Comparison of ENCODE assay signal across 8 cellular contexts in genomic region chr3:39150803-39151631, GRCh38. TPM values are rescaled to one million over a fixed set of nuclear protein-coding genes. Genes with fewer than 3 reads are reported as not detected.
A peak's percentile ranks its signal among the peaks of the same experiment; 100 is the strongest.
DNase-seq lines count a peak whose midpoint lies in the region; ATAC-seq and TF ChIP-seq lines count a peak whose summit lies in the region.

No MANE protein-coding gene starts in this region.

- peak overlapping the region; percentile 97 for H3K27ac Mint-ChIP-seq in T-helper 1 cell treated with Interleukin-12 subunit alpha and Interleukin-12 subunit beta and Interleukin-4 antibody, amounts not matched to agents 30 μg/mL and 1 μg/mL, for 36 hours

- peak; percentile 88 for DNase-seq in activated effector memory CD4-positive, alpha-beta T cell treated with anti-CD3 and anti-CD28 coated beads, Interleukin-2, amount 50 U/mL, for 16 hours
- no peak for DNase-seq in activated effector memory CD4-positive, alpha-beta T cell treated with Interleukin-2 at 50 U/mL for 16 hours
- DNase-seq in T47D (ENCODE audit: low read depth in 1 of 2, low spot score in 1 of 2) = peak; percentile 62 to 90
- peak; percentile 96 for DNase-seq in sigmoid colon

- in situ Hi-C loops in T47D (cut with HindIII; ENCODE audit: low pct_unique_long_range_greater_than_20kb, low sequenced_read_pairs) = no loop called here

- ATAC-seq in GM18858 (IDR thresholded peaks at IDR 0.05; ENCODE audit: unreplicated experiment) (no peak), HG03442 (IDR thresholded peaks at IDR 0.05; ENCODE audit: unreplicated experiment) (no peak)

- no peak for TF ChIP-seq CTCF in sigmoid colon (IDR thresholded peaks at IDR 0.05)

- peak overlapping the region; percentile 96 for H3K4me3 Mint-ChIP-seq in T-helper 1 cell treated with Interleukin-12 subunit alpha and Interleukin-12 subunit beta and Interleukin-4 antibody, amounts not matched to agents 30 μg/mL and 1 μg/mL, for 36 hours

- peaks cover 0 to 6% (median 0%) of the 10 kb centered on the region in 4 donors for H3K36me3 ChIP-seq in sigmoid colon

- H3K4me3 ChIP-seq in iPS-18c (ENCODE audit: insufficient read depth, low read depth, low read length) (peak overlapping the region; percentile 76), sigmoid colon (peak overlapping the region; percentile 90 to 100 (median 100))

- peaks cover 24% of the 10 kb centered on the region for H3K36me3 Mint-ChIP-seq in T-helper 1 cell treated with Interleukin-12 subunit alpha and Interleukin-12 subunit beta and Interleukin-4 antibody, amounts not matched to agents 30 μg/mL and 1 μg/mL, for 36 hours (ENCODE audit: low read depth)

- no peaks in the 10 kb centered on the region for H3K9me3 Mint-ChIP-seq in T-helper 1 cell treated with Interleukin-12 subunit alpha and Interleukin-12 subunit beta and Interleukin-4 antibody, amounts not matched to agents 30 μg/mL and 1 μg/mL, for 36 hours

- TF ChIP-seq POLR2A in sigmoid colon (IDR thresholded peaks at IDR 0.05) = no peak

- H3K4me1 Mint-ChIP-seq in T-helper 1 cell treated with Interleukin-12 subunit alpha and Interleukin-12 subunit beta and Interleukin-4 antibody, amounts not matched to agents 30 μg/mL and 1 μg/mL, for 36 hours (ENCODE audit: low read depth) = peaks cover 69% of the 10 kb centered on the region

- H3K27me3 ChIP-seq in sigmoid colon = no peaks in the 10 kb centered on the region

- intact Hi-C loops in sigmoid colon (cut with DNase I) = loop anchor here (1.0 kb wide), 1 partner anchor 44 kb away; the partner anchor contains the start of genes GORASP1 and TTC21A

- H3K27me3 Mint-ChIP-seq in T-helper 1 cell treated with Interleukin-12 subunit alpha and Interleukin-12 subunit beta and Interleukin-4 antibody, amounts not matched to agents 30 μg/mL and 1 μg/mL, for 36 hours (ENCODE audit: low read depth) = no peaks in the 10 kb centered on the region

- H3K27ac ChIP-seq in sigmoid colon = peak overlapping the region; percentile 97 to 100 (median 100)

- TF ChIP-seq EP300 in sigmoid colon (IDR thresholded peaks at IDR 0.05) = peak in 2 of 4 donors; percentile 7 to 62

- peaks cover 0 to 74% (median 72%) of the 10 kb centered on the region in 4 donors for H3K4me1 ChIP-seq in sigmoid colon

- no peaks in the 10 kb centered on the region for H3K9me3 ChIP-seq in iPS-18c (ENCODE audit: control insufficient read depth, insufficient read depth, low read length)
- H3K9me3 ChIP-seq in sigmoid colon = no peaks in the 10 kb centered on the region

- 45 to 51% methylated on average over 9 of the region's 9 CpGs for WGBS in sigmoid colon, 2 donors

RNA-seq across cellular contexts. Expression of gene CSRNP1, which starts 2.4 kb away (rescaled TPM):
- 100 to 1,000 TPM in 1 of 4 donors, 10 to 100 TPM in 3; 12.8 to 135 (median 21.9) TPM for total RNA-seq in sigmoid colon
- 10 to 100 TPM; 15.6 to 26.7 (median 16.9) TPM for polyA plus RNA-seq in sigmoid colon

RNA-seq across cellular contexts. Expression of gene XIRP1, which starts 41.4 kb away (rescaled TPM):
- under 1 TPM in 1 of 4 donors, not detected in 3; 0.54 TPM for total RNA-seq in sigmoid colon
- 1 to 10 TPM in 1 of 3 donors, under 1 TPM in 2; 0.25 to 1.2 (median 0.69) TPM for polyA plus RNA-seq in sigmoid colon

RNA-seq across cellular contexts. Expression of gene TTC21A, which starts 43.5 kb away (rescaled TPM):
- 1 to 10 TPM; 2.9 to 7.1 (median 4.4) TPM for total RNA-seq in sigmoid colon
- 1 to 10 TPM in 2 of 3 donors, under 1 TPM in 1; 0.60 to 6.0 (median 2.8) TPM for polyA plus RNA-seq in sigmoid colon

RNA-seq across cellular contexts. Expression of gene GORASP1, which starts 43.6 kb away (rescaled TPM):
- 10 to 100 TPM; 43.5 to 49.9 (median 48.9) TPM for total RNA-seq in sigmoid colon
- polyA plus RNA-seq in sigmoid colon = 10 to 100 TPM; 35.4 to 54.5 (median 40.7) TPM
